In genomic region chr3:134314588-134315285, GRCh38 we compare ENCODE assay signal across 13 cellular contexts. TPM values are rescaled to one million over a fixed set of nuclear protein-coding genes. Genes with fewer than 3 reads are reported as not detected.
DNase-seq lines count a peak whose midpoint lies in the region; ATAC-seq and TF ChIP-seq lines count a peak whose summit lies in the region.
"Had no signal": no experiment of that assay in that cellular context is flagged by ENCODE, and none has a peak within 500 bp of the region (broad histone marks: within the 10 kb centered on the region; RNA-seq: fewer than 3 reads in every experiment).

No MANE protein-coding gene starts in this region.

- peak overlapping the region; percentile 92 for H3K27ac ChIP-seq in tibial artery

- H3K9me3 ChIP-seq in tibial artery = no peaks in the 10 kb centered on the region

- H3K27me3 Mint-ChIP-seq in activated CD4-positive, alpha-beta T cell treated with anti-CD3 and anti-CD28 coated beads for 36 hours = peaks cover 25% of the 10 kb centered on the region

- H3K9me3 Mint-ChIP-seq in activated CD4-positive, alpha-beta T cell treated with anti-CD3 and anti-CD28 coated beads for 36 hours (ENCODE audit: low read depth) = no peaks in the 10 kb centered on the region
- H3K9me3 Mint-ChIP-seq: dendritic cell treated with granulocyte-macrophage colony-stimulating factor and Interleukin-4, amounts not matched to agents 40 ng/mL and 50 ng/mL, for 4 days had no signal

- no peak overlapping the region for H3K4me3 Mint-ChIP-seq in activated CD4-positive, alpha-beta T cell treated with anti-CD3 and anti-CD28 coated beads for 36 hours
- H3K4me3 Mint-ChIP-seq: dendritic cell treated with granulocyte-macrophage colony-stimulating factor and Interleukin-4, amounts not matched to agents 40 ng/mL and 50 ng/mL, for 4 days had no signal

- no peaks in the 10 kb centered on the region for H3K36me3 Mint-ChIP-seq in activated CD4-positive, alpha-beta T cell treated with anti-CD3 and anti-CD28 coated beads for 36 hours (ENCODE audit: low read depth)

- no peak overlapping the region for H3K4me3 ChIP-seq in tibial artery

- H3K4me1 ChIP-seq in tibial artery = peaks cover 0 to 85% (median 73%) of the 10 kb centered on the region in 4 donors

- no peak for ATAC-seq in HG03095 (IDR thresholded peaks at IDR 0.05; ENCODE audit: unreplicated experiment)
- ATAC-seq in activated CD4-positive, alpha-beta T cell treated with anti-CD3 and anti-CD28 coated beads for 36 hours = no peak

- CTCF ChIA-PET in activated CD4-positive, alpha-beta T cell treated with anti-CD3 and anti-CD28 coated beads for 36 hours (lab: Charles Lee) = interaction anchor here (0.7 to 1.6 kb wide), 5 partner anchors 20 to 160 kb away, joined by 3 to 5 read pairs (median 3); no protein-coding TSS in a partner anchor

- no peak overlapping the region for H3K27ac Mint-ChIP-seq in activated CD4-positive, alpha-beta T cell treated with anti-CD3 and anti-CD28 coated beads for 36 hours
- H3K27ac Mint-ChIP-seq: dendritic cell treated with granulocyte-macrophage colony-stimulating factor and Interleukin-4, amounts not matched to agents 40 ng/mL and 50 ng/mL, for 4 days had no signal

- intact Hi-C loops in tibial artery (cut with DNase I; ENCODE audit: low total_unique reads) = loop anchor here (5.0 kb wide), 1 partner anchor 58 kb away; the partner anchor contains the start of gene AMOTL2
- intact Hi-C loops in activated CD4-positive, alpha-beta T cell treated with anti-CD3 and anti-CD28 coated beads for 36 hours (cut with DNase I, micrococcal nuclease) = no loop called here

- no peaks in the 10 kb centered on the region for H3K36me3 ChIP-seq in tibial artery

- H3K27me3 ChIP-seq in tibial artery = no peaks in the 10 kb centered on the region

- peaks cover 1% of the 10 kb centered on the region for H3K4me1 Mint-ChIP-seq in activated CD4-positive, alpha-beta T cell treated with anti-CD3 and anti-CD28 coated beads for 36 hours

- POLR2A ChIA-PET in activated CD4-positive, alpha-beta T cell treated with anti-CD3 and anti-CD28 coated beads for 36 hours (lab: Charles Lee) = no interaction called here

- DNase-seq in NCI-H226 (peak; percentile 52), dermis blood vessel endothelial cell (peak; percentile 58), mesenteric fat pad (ENCODE audit: low spot score) (peak; percentile 84), tibial artery (no peak), NCI-H1048 (lab: John Stamatoyannopoulos, UW) (no peak), GM20000 (ENCODE audit: low spot score) (no peak)
- no peak for DNase-seq in activated CD4-positive, alpha-beta T cell treated with anti-CD3 and anti-CD28 coated beads for 36 hours
- DNase-seq: activated T-cell treated with anti-CD3 and anti-CD28 coated beads, Interleukin-2, amount 50 U/mL, for 1 hour; DMS 273 treated with DMSO at 0.1 percent for 48 hours; GOT3; T-helper 2 cell had no signal

- TF ChIP-seq CTCF in tibial artery (IDR thresholded peaks at IDR 0.05) (no peak), GM20000 (IDR thresholded peaks at IDR 0.05; ENCODE audit: extremely low read depth, missing control alignments) (no peak)

RNA-seq across cellular contexts. Expression of gene AMOTL2, which starts 59.5 kb away (rescaled TPM):
- total RNA-seq in dermis blood vessel endothelial cell (104 and 130 TPM in 2 replicates), mesenteric fat pad (272 TPM)
- under 1 TPM; 0.32 to 0.42 TPM for total RNA-seq in activated CD4-positive, alpha-beta T cell treated with anti-CD3 and anti-CD28 coated beads for 36 hours

Comparison
In these comparisons a context has a peak if more than half of its experiments do, and no peak if none do; other contexts are left out.
1. DNase-seq: peak in NCI-H226 (single experiment), dermis blood vessel endothelial cell (single experiment) and mesenteric fat pad (single experiment); none in tibial artery (0 of 2), NCI-H1048 (single experiment), activated CD4-positive, alpha-beta T cell treated with anti-CD3 and anti-CD28 coated beads for 36 hours (single experiment) and GM20000 (single experiment).
2. RNA of gene AMOTL2, which starts 59.5 kb away (total RNA-seq): 272 TPM in mesenteric fat pad (single experiment) and 104 to 130 TPM in dermis blood vessel endothelial cell; 0.32 to 0.42 TPM in activated CD4-positive, alpha-beta T cell treated with anti-CD3 and anti-CD28 coated beads for 36 hours; every median in the first group is over 10 times any median in the second.